Comparison of ENCODE assay signal across 1 cellular context in genomic region chr1:26852701-26853100, GRCh38.
TF ChIP-seq lines count a peak whose summit lies in the region.

No MANE protein-coding gene starts in this region.

TF ChIP-seq in IMR-90, 13 proteins besides CTCF, POLR2A, EP300 and RAD21:
- TF ChIP-seq ELK1 (IDR thresholded peaks at IDR 0.05; ENCODE audit: borderline replicate concordance, low read depth, low read length) (no peak), SMC3 (IDR thresholded peaks at IDR 0.05; ENCODE audit: low read depth, low read length) (no peak), MXI1 (IDR thresholded peaks at IDR 0.05; ENCODE audit: borderline replicate concordance, low read depth, low read length) (no peak), USF2 (IDR thresholded peaks at IDR 0.05; ENCODE audit: low read depth, low read length) (0 out of 2 replicates have a peak, but pooled peaks have one; percentile 18), RCOR1 (IDR thresholded peaks at IDR 0.05; ENCODE audit: insufficient replicate concordance, low read length) (no peak), MAFK (IDR thresholded peaks at IDR 0.05; ENCODE audit: low read depth, low read length) (no peak), BHLHE40 (IDR thresholded peaks at IDR 0.05; ENCODE audit: low read depth, low read length) (no peak)
